Comparison of ENCODE assay signal across 2 cellular contexts in the genomic region with DNA sequence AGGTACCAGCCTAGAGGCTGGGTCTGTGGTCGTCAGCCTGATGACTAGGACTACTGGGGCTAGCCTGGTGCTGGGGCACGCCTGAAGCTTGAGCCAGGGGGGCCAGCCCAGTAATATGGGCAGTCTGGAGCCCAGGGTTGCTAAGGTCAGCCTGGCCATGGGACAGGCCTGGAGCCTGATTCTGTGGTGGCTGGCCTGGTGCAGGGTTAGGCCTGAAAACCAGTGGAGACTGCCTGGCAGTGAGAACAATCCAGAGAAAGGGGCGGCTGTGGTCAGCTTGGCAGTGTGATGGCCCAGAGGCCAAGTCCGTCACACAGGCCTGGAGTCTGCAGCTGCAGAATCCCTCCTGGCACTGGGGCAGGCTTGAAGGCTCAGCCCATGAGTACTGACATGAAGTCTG.
TF ChIP-seq lines count a peak whose summit lies in the region.

No MANE protein-coding gene starts in this region.

TF ChIP-seq in H1, 55 proteins besides CTCF, POLR2A, EP300 and RAD21:
- TF ChIP-seq CBX5 (IDR thresholded peaks at IDR 0.05; ENCODE audit: low read depth, low read length), result no peak
- TF ChIP-seq, protein P1, sequence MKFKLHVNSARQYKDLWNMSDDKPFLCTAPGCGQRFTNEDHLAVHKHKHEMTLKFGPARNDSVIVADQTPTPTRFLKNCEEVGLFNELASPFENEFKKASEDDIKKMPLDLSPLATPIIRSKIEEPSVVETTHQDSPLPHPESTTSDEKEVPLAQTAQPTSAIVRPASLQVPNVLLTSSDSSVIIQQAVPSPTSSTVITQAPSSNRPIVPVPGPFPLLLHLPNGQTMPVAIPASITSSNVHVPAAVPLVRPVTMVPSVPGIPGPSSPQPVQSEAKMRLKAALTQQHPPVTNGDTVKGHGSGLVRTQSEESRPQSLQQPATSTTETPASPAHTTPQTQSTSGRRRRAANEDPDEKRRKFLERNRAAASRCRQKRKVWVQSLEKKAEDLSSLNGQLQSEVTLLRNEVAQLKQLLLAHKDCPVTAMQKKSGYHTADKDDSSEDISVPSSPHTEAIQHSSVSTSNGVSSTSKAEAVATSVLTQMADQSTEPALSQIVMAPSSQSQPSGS (IDR thresholded peaks at IDR 0.05; ENCODE audit: low read length), result no peak
- TF ChIP-seq EZH2 (IDR thresholded peaks at IDR 0.05; ENCODE audit: low read depth, low read length, severe bottlenecking), result no peak
- no peak for TF ChIP-seq RFX5 (IDR thresholded peaks at IDR 0.05; ENCODE audit: borderline replicate concordance, low read depth, low read length)
- TF ChIP-seq TBP (IDR thresholded peaks at IDR 0.05; ENCODE audit: low read depth, low read length), result no peak
- TF ChIP-seq RNF2 (IDR thresholded peaks at IDR 0.05; ENCODE audit: borderline replicate concordance, low read depth, low read length, missing control alignments, poor library complexity, severe bottlenecking), result no peak
- no peak for TF ChIP-seq RXRA (IDR thresholded peaks at IDR 0.05; ENCODE audit: insufficient read depth, low read depth, low read length)
- TF ChIP-seq TCF12 (IDR thresholded peaks at IDR 0.05; ENCODE audit: low read depth, low read length), result no peak
- TF ChIP-seq SP2 (IDR thresholded peaks at IDR 0.05; ENCODE audit: low read length), result no peak

TF ChIP-seq in HepG2, 621 proteins besides CTCF, POLR2A, EP300 and RAD21:
- TF ChIP-seq ZBTB38 (CRISPR knock-in tag; IDR thresholded peaks at IDR 0.05) (no peak), MEIS1 (CRISPR knock-in tag; IDR thresholded peaks at IDR 0.05; ENCODE audit: borderline replicate concordance) (no peak), THYN1 (CRISPR knock-in tag; IDR thresholded peaks at IDR 0.05; ENCODE audit: borderline replicate concordance, low read depth) (no peak), HNRNPUL1 (IDR thresholded peaks at IDR 0.05; ENCODE audit: low read depth, low read length) (no peak), MATR3 (CRISPR knock-in tag; IDR thresholded peaks at IDR 0.05) (no peak), ZNF724P (CRISPR knock-in tag; IDR thresholded peaks at IDR 0.05; ENCODE audit: borderline replicate concordance) (no peak), ZNF652 (CRISPR knock-in tag; IDR thresholded peaks at IDR 0.05; ENCODE audit: borderline replicate concordance, low read depth) (no peak), ZNF350 (CRISPR knock-in tag; IDR thresholded peaks at IDR 0.05; ENCODE audit: borderline replicate concordance, low read depth) (no peak)
- TF ChIP-seq, protein P2, sequence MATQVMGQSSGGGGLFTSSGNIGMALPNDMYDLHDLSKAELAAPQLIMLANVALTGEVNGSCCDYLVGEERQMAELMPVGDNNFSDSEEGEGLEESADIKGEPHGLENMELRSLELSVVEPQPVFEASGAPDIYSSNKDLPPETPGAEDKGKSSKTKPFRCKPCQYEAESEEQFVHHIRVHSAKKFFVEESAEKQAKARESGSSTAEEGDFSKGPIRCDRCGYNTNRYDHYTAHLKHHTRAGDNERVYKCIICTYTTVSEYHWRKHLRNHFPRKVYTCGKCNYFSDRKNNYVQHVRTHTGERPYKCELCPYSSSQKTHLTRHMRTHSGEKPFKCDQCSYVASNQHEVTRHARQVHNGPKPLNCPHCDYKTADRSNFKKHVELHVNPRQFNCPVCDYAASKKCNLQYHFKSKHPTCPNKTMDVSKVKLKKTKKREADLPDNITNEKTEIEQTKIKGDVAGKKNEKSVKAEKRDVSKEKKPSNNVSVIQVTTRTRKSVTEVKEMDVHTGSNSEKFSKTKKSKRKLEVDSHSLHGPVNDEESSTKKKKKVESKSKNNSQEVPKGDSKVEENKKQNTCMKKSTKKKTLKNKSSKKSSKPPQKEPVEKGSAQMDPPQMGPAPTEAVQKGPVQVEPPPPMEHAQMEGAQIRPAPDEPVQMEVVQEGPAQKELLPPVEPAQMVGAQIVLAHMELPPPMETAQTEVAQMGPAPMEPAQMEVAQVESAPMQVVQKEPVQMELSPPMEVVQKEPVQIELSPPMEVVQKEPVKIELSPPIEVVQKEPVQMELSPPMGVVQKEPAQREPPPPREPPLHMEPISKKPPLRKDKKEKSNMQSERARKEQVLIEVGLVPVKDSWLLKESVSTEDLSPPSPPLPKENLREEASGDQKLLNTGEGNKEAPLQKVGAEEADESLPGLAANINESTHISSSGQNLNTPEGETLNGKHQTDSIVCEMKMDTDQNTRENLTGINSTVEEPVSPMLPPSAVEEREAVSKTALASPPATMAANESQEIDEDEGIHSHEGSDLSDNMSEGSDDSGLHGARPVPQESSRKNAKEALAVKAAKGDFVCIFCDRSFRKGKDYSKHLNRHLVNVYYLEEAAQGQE (IDR thresholded peaks at IDR 0.05; ENCODE audit: borderline replicate concordance in 1 of 2, low read depth in 1 of 2, low read length in 2 of 2), result no peak
